In the genomic region with DNA sequence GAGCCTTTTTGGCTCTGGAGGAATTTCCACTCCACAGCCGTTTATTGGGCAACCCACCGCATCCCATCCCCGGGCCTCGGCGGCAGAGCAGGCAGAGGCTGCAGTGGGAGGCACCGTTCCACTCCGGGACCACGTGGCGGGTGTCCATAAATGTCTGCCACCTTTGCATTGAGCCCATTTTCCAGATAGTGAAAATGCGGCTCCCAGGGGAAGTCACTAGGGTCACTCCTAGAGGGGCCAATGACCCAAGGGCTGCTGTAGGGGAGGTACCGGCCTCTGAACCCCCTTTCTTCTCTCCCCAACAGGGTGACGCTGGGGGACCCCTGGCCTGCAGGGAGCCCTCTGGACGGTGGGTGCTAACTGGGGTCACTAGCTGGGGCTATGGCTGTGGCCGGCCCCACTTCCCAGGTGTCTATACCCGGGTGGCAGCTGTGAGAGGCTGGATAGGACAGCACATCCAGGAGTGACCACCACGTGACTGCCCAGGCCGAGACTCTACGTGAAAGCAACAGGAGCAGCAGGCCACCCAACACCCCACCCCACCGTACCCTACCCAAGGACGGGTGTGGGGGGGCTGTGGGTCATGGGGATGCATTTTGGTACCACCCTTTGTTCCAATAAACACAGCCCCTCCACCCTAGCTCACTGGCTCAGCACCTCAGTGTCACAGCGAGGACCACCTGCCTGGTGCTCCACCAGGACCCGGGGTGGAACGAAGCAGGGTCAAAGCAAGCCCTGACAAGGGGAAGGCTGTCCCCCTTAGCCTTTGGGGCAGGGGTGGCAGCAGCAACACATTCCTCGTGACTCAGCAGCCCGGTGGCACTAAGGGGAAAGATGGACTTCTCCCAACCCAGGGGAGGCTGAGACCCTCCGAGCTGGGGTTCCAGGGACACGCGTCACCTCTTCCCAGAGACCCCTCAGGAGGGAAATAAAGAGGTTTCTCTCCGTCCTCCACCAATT, we compare ENCODE assay signal across 8 cellular contexts. TPM values are rescaled to one million over a fixed set of nuclear protein-coding genes. Genes with fewer than 3 reads are reported as not detected.
A peak's percentile ranks its signal among the peaks of the same experiment; 100 is the strongest.
DNase-seq lines count a peak whose midpoint lies in the region; ATAC-seq, FAIRE-seq and TF ChIP-seq lines count a peak whose summit lies in the region.

No MANE protein-coding gene starts in this region.

- no peak for TF ChIP-seq EP300 in A549 (IDR thresholded peaks at IDR 0.05)

- H3K36me3 Mint-ChIP-seq in brain (no peaks in the 10 kb centered on the region), mesothelial cell of epicardium (no peaks in the 10 kb centered on the region)

- peak overlapping the region in 2 of 5 experiments; percentile 78 to 90 for H3K27ac Mint-ChIP-seq in brain
- peak overlapping the region; percentile 86 for H3K27ac Mint-ChIP-seq in mesothelial cell of epicardium

- no peaks in the 10 kb centered on the region for H3K9me3 ChIP-seq in A549

- peak overlapping the region; percentile 97 to 99; a peak in 5 of 6 replicates for H3K27ac ChIP-seq in A549
- peak overlapping the region; percentile 98 for H3K27ac ChIP-seq in HL-60 (replicated peaks)

- H3K4me1 Mint-ChIP-seq in brain (peaks cover 27% of the 10 kb centered on the region), mesothelial cell of epicardium (peaks cover 10% of the 10 kb centered on the region)

- no peak for FAIRE-seq in A549 (lab: Jason Lieb, UNC)

- no peaks in the 10 kb centered on the region for H3K27me3 ChIP-seq in HL-60 (ENCODE audit: insufficient read depth, poor library complexity, severe bottlenecking)

- peaks cover 9% of the 10 kb centered on the region for H3K27me3 Mint-ChIP-seq in brain
- H3K27me3 Mint-ChIP-seq in mesothelial cell of epicardium (ENCODE audit: low read depth) = no peaks in the 10 kb centered on the region

- TF ChIP-seq POLR2A in A549 (IDR thresholded peaks at IDR 0.05; ENCODE audit: low read length) = no peak

- CTCF ChIA-PET in A549 (lab: Yijun Ruan, JAX) = interaction anchor here (1.4 kb wide), 1 partner anchor 185 kb away, joined by 4 read pairs; no protein-coding TSS in a partner anchor

- no peak for TF ChIP-seq RAD21 in A549 (conservative IDR thresholded peaks at IDR 0.05 in 1 of 2, IDR thresholded peaks at IDR 0.05 in 1 of 2)

- TF ChIP-seq CTCF in A549 (IDR thresholded peaks at IDR 0.05) = no peak
- TF ChIP-seq CTCF in HL-60 (IDR thresholded peaks at IDR 0.05; ENCODE audit: insufficient read depth, low read length) = no peak
- TF ChIP-seq CTCF in brain (conservative IDR thresholded peaks at IDR 0.05) = no peak
- TF ChIP-seq CTCF in mesothelial cell of epicardium (IDR thresholded peaks at IDR 0.05; ENCODE audit: unreplicated experiment) = no peak

- no peak for ATAC-seq in A549

- peak overlapping the region; percentile 95 for H3K4me3 ChIP-seq in A549
- peak overlapping the region; percentile 82 for H3K4me3 ChIP-seq in HL-60 (replicated peaks; ENCODE audit: insufficient read depth, low read length)

- H3K9me3 Mint-ChIP-seq in brain = peaks cover 0 to 3% (median 0%) of the 10 kb centered on the region in 5 experiments
- H3K9me3 Mint-ChIP-seq in mesothelial cell of epicardium = no peaks in the 10 kb centered on the region

- POLR2A ChIA-PET in A549 (lab: Yijun Ruan, JAX) = interaction anchor here (0.6 kb wide), 1 partner anchor 50 kb away, joined by 3 read pairs; the partner anchor contains the start of gene GADD45B

- H3K4me3 Mint-ChIP-seq in brain (peak overlapping the region; percentile 93 to 97 (median 95)), mesothelial cell of epicardium (peak overlapping the region; percentile 88)

- peaks cover 17% of the 10 kb centered on the region; the same call in 2 of the 3 replicates for H3K4me1 ChIP-seq in A549

- 74% methylated on average over 15 of the region's 29 CpGs for WGBS in A549 (ENCODE audit: missing lambda C conversion rate)

- DNase-seq in A549 (ENCODE audit: low read depth in 1 of 2, low spot score in 1 of 2) (no peak), HL-60 (ENCODE audit: low read depth in 1 of 2, low spot score in 1 of 2) (peak in 1 of 2 experiments; percentile 29), mesothelial cell of epicardium (ENCODE audit: low spot score in 2 of 2, unreplicated experiment in 2 of 2) (no peak), NCI-H69 (lab: John Stamatoyannopoulos, UW) (no peak), foreskin melanocyte (no peak), kidney glomerular epithelial cell (lab: John Stamatoyannopoulos, UW) (no peak), HK-2 (ENCODE audit: unreplicated experiment) (no peak)

- H3K4me2 ChIP-seq in A549 = peak overlapping the region; percentile 97

TF ChIP-seq in A549, 52 proteins besides CTCF, POLR2A, EP300 and RAD21 (continues in another document):
- TF ChIP-seq CBX2 (IDR thresholded peaks at IDR 0.05; ENCODE audit: borderline replicate concordance, low read depth) (no peak), PBX3 (IDR thresholded peaks at IDR 0.05) (no peak), E2F6 (IDR thresholded peaks at IDR 0.05; ENCODE audit: borderline replicate concordance, low read depth) (no peak), JUNB (IDR thresholded peaks at IDR 0.05) (no peak), ESRRA (IDR thresholded peaks at IDR 0.05; ENCODE audit: borderline replicate concordance, low read length) (no peak), FOSL2 (IDR thresholded peaks at IDR 0.05) (no peak), FOSL2 (CRISPR knock-in tag; IDR thresholded peaks at IDR 0.05) (no peak)
- TF ChIP-seq, protein P1, sequence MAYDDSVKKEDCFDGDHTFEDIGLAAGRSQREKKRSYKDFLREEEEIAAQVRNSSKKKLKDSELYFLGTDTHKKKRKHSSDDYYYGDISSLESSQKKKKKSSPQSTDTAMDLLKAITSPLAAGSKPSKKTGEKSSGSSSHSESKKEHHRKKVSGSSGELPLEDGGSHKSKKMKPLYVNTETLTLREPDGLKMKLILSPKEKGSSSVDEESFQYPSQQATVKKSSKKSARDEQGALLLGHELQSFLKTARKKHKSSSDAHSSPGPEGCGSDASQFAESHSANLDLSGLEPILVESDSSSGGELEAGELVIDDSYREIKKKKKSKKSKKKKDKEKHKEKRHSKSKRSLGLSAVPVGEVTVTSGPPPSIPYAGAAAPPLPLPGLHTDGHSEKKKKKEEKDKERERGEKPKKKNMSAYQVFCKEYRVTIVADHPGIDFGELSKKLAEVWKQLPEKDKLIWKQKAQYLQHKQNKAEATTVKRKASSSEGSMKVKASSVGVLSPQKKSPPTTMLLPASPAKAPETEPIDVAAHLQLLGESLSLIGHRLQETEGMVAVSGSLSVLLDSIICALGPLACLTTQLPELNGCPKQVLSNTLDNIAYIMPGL (CRISPR knock-in tag; IDR thresholded peaks at IDR 0.05; ENCODE audit: borderline replicate concordance) = no peak

RNA-seq across cellular contexts. Expression of gene TIMM13, which starts 1.5 kb away (rescaled TPM):
- polyA plus RNA-seq in A549 (2011; rRNA removed) (23.9 and 24.7 TPM in 2 replicates), A549 (2017; fragmentation: RNase III; extraction: RNeasy Plus Mini Kit Qiagen cat#74134 plus additional on column Dnase treatment) (73.6 to 85.7 TPM (median 81.2 TPM) in 3 replicates), brain (ENCODE audit: insufficient read depth, low read depth, low replicate concordance) (121 TPM)
- polyA plus RNA-seq in A549 (2012; cell fraction: cytosol; rRNA removed) = 128 and 159 TPM in 2 replicates
- 95.9 and 129 TPM in 2 replicates for polyA plus RNA-seq in A549 (2012; cell fraction: nucleus; rRNA removed)
- polyA minus RNA-seq in A549 (2011; rRNA and poly(A)+ RNA removed) = 5.7 and 9.2 TPM in 2 replicates
- 101 to 110 TPM (median 102 TPM) in 3 replicates for total RNA-seq in mesothelial cell of epicardium

RNA-seq across cellular contexts. Expression of gene LMNB2, which starts 30.9 kb away (rescaled TPM):
- polyA plus RNA-seq in A549 (2011; rRNA removed) (53.5 and 54.6 TPM in 2 replicates), A549 (2017; fragmentation: RNase III; extraction: RNeasy Plus Mini Kit Qiagen cat#74134 plus additional on column Dnase treatment) (93.6 to 105 TPM (median 97.7 TPM) in 3 replicates), brain (ENCODE audit: insufficient read depth, low read depth, low replicate concordance) (80.9 TPM)
- polyA plus RNA-seq in A549 (2012; cell fraction: cytosol; rRNA removed) = 96.0 and 132 TPM in 2 replicates
- polyA plus RNA-seq in A549 (2012; cell fraction: nucleus; rRNA removed) = 167 and 168 TPM in 2 replicates
- 53.1 and 60.5 TPM in 2 replicates for polyA minus RNA-seq in A549 (2011; rRNA and poly(A)+ RNA removed)
- total RNA-seq in mesothelial cell of epicardium = 86.0 to 95.8 TPM (median 89.0 TPM) in 3 replicates

RNA-seq across cellular contexts. Expression of gene GADD45B, which starts 50.0 kb away (rescaled TPM):
- polyA plus RNA-seq in A549 (2011; rRNA removed) = 65.3 and 72.5 TPM in 2 replicates
- polyA plus RNA-seq in A549 (2012; cell fraction: cytosol; rRNA removed) = 120 and 125 TPM in 2 replicates
- 193 and 205 TPM in 2 replicates for polyA plus RNA-seq in A549 (2012; cell fraction: nucleus; rRNA removed)
- polyA plus RNA-seq in A549 (2017; fragmentation: RNase III; extraction: RNeasy Plus Mini Kit Qiagen cat#74134 plus additional on column Dnase treatment) = 38.6 to 42.4 TPM (median 39.9 TPM) in 3 replicates
- 42.7 and 50.1 TPM in 2 replicates for polyA minus RNA-seq in A549 (2011; rRNA and poly(A)+ RNA removed)
- 28.4 TPM for polyA plus RNA-seq in brain (ENCODE audit: insufficient read depth, low read depth, low replicate concordance)
- 80.0 to 84.4 TPM (median 84.1 TPM) in 3 replicates for total RNA-seq in mesothelial cell of epicardium
